In genomic region chr5:148913985-148914421, GRCh38 we compare ENCODE assay signal across 13 cellular contexts.
DNase-seq lines count a peak whose midpoint lies in the region; TF ChIP-seq lines count a peak whose summit lies in the region.
"Had no signal": no experiment of that assay in that cellular context is flagged by ENCODE, and none has a peak within 500 bp of the region (broad histone marks: within the 10 kb centered on the region; RNA-seq: fewer than 3 reads in every experiment).

No MANE protein-coding gene starts in this region.

- H3K4me3 ChIP-seq in MG63 = no peak overlapping the region
- no peak overlapping the region for H3K4me3 ChIP-seq in endodermal cell (ENCODE audit: low read length)
- H3K4me3 ChIP-seq: prostate gland had no signal

- no peaks in the 10 kb centered on the region for H3K9me3 ChIP-seq in MG63
- H3K9me3 ChIP-seq in endodermal cell (ENCODE audit: control insufficient read depth, low read length) = no peaks in the 10 kb centered on the region
- H3K9me3 ChIP-seq: prostate gland had no signal

- WGBS in endodermal cell (ENCODE audit: insufficient coverage in 1 of 2, insufficient read length in 1 of 2), 2 experiments = 90 to 91% methylated on average over 1 to 2 of the region's 2 CpGs

- no peaks in the 10 kb centered on the region for H3K27me3 ChIP-seq in MG63
- peaks cover 9% of the 10 kb centered on the region for H3K27me3 ChIP-seq in endodermal cell (ENCODE audit: control insufficient read depth, insufficient read depth, low read length, poor library complexity, severe bottlenecking)

- no peak overlapping the region for H3K27ac Mint-ChIP-seq in endodermal cell
- H3K27ac Mint-ChIP-seq in osteocyte (ENCODE audit: unreplicated experiment) = peak overlapping the region; percentile 31
- H3K27ac Mint-ChIP-seq: activated T-cell treated with anti-CD3 and anti-CD28 coated beads, Interleukin-2, amount 50 U/mL, for 72 hours had no signal

- H3K4me1 ChIP-seq in endodermal cell (ENCODE audit: control insufficient read depth, insufficient read depth, low read length) = peaks cover 16% of the 10 kb centered on the region
- H3K4me1 ChIP-seq: prostate gland had no signal

- H3K9me3 Mint-ChIP-seq in endodermal cell (no peaks in the 10 kb centered on the region), osteocyte (ENCODE audit: unreplicated experiment) (no peaks in the 10 kb centered on the region)
- H3K9me3 Mint-ChIP-seq: activated T-cell treated with anti-CD3 and anti-CD28 coated beads, Interleukin-2, amount 50 U/mL, for 72 hours had no signal

- peaks cover 20% of the 10 kb centered on the region for H3K4me1 Mint-ChIP-seq in endodermal cell
- peaks cover 69% of the 10 kb centered on the region for H3K4me1 Mint-ChIP-seq in osteocyte (ENCODE audit: unreplicated experiment)

- DNase-seq in EL (peak; percentile 99), MG63 (peak; percentile 93), endodermal cell (peak; percentile 71), osteocyte (ENCODE audit: extremely low spot score, unreplicated experiment) (no peak), MV-4-11 (lab: John Stamatoyannopoulos, UW) (no peak), NOMO-1 treated with DMSO at 0.1 percent for 48 hours (lab: John Stamatoyannopoulos, UW; ENCODE audit: unreplicated experiment) (no peak), mesenteric fat pad (ENCODE audit: low spot score) (no peak)
- no peak for DNase-seq in activated CD8-positive, alpha-beta memory T cell treated with anti-CD3 and anti-CD28 coated beads, Interleukin-2, amount 50 U/mL, for 4 hours
- DNase-seq: activated T-cell treated with anti-CD3 and anti-CD28 coated beads, Interleukin-2, amount 50 U/mL, for 72 hours; GF-D8; head of caudate nucleus; KG1 had no signal

- no peak for TF ChIP-seq CTCF in endodermal cell (conservative IDR thresholded peaks at IDR 0.05)
- no peak for TF ChIP-seq CTCF in osteocyte (IDR thresholded peaks at IDR 0.05)

- peak overlapping the region; percentile 9 for H3K9ac ChIP-seq in endodermal cell (ENCODE audit: extremely low read depth, low read length, poor library complexity, severe bottlenecking)

- no peak overlapping the region for H3K27ac ChIP-seq in endodermal cell (ENCODE audit: low read depth, low read length)
- H3K27ac ChIP-seq: prostate gland had no signal

- H3K27me3 Mint-ChIP-seq in endodermal cell (ENCODE audit: insufficient read depth) (peaks cover 39% of the 10 kb centered on the region), osteocyte (ENCODE audit: unreplicated experiment) (no peaks in the 10 kb centered on the region)

- H3K4me3 Mint-ChIP-seq in endodermal cell = no peak overlapping the region
- H3K4me3 Mint-ChIP-seq in osteocyte (ENCODE audit: unreplicated experiment) = no peak overlapping the region
- H3K4me3 Mint-ChIP-seq: activated T-cell treated with anti-CD3 and anti-CD28 coated beads, Interleukin-2, amount 50 U/mL, for 72 hours had no signal

- H3K36me3 ChIP-seq in MG63 (no peaks in the 10 kb centered on the region), endodermal cell (ENCODE audit: control insufficient read depth, insufficient read depth, low read length) (no peaks in the 10 kb centered on the region)
- H3K36me3 ChIP-seq: prostate gland had no signal

- H3K36me3 Mint-ChIP-seq in endodermal cell (ENCODE audit: low read depth) (no peaks in the 10 kb centered on the region), osteocyte (ENCODE audit: unreplicated experiment) (no peaks in the 10 kb centered on the region)

Comparison
In these comparisons a context has a peak if more than half of its experiments do, and no peak if none do; other contexts are left out.
1. DNase-seq: peak in EL (single experiment), MG63 (single experiment) and endodermal cell (single experiment); none in osteocyte (single experiment), activated CD8-positive, alpha-beta memory T cell treated with anti-CD3 and anti-CD28 coated beads, Interleukin-2, amount 50 U/mL, for 4 hours (single experiment), MV-4-11 (single experiment), NOMO-1 treated with DMSO at 0.1 percent for 48 hours (single experiment) and mesenteric fat pad (single experiment).